Comparison of ENCODE assay signal across 14 cellular contexts in genomic region chr2:43134571-43134889, GRCh38.
DNase-seq lines count a peak whose midpoint lies in the region; ATAC-seq, FAIRE-seq and TF ChIP-seq lines count a peak whose summit lies in the region.
"Had no signal": no experiment of that assay in that cellular context is flagged by ENCODE, and none has a peak within 500 bp of the region (broad histone marks: within the 10 kb centered on the region; RNA-seq: fewer than 3 reads in every experiment).

No MANE protein-coding gene starts in this region.

- H3K4me1 ChIP-seq in kidney (ENCODE audit: control insufficient read depth in 1 of 2, insufficient read depth in 1 of 2, low read depth in 1 of 2, low read length in 2 of 2), result peaks cover 0 to 28% of the 10 kb centered on the region in 2 donors
- peaks cover 23% of the 10 kb centered on the region for H3K4me1 ChIP-seq in PC-3 (ENCODE audit: insufficient read depth, low read length)

- no peaks in the 10 kb centered on the region for H3K36me3 Mint-ChIP-seq in activated T-cell treated with anti-CD3 and anti-CD28 coated beads, Interleukin-2, amount 50 U/mL, for 24 hours (ENCODE audit: low read depth)
- H3K36me3 Mint-ChIP-seq in activated T-cell treated with anti-CD3 and anti-CD28 coated beads, Interleukin-2, amount 50 U/mL, for 4 hours (ENCODE audit: insufficient read depth), result no peaks in the 10 kb centered on the region
- no peaks in the 10 kb centered on the region for H3K36me3 Mint-ChIP-seq in activated CD4-positive, alpha-beta memory T cell treated with anti-CD3 and anti-CD28 coated beads for 36 hours
- H3K36me3 Mint-ChIP-seq: brain had no signal

- H3K4me3 ChIP-seq in kidney (ENCODE audit: low read length in 2 of 2) (no peak overlapping the region), PC-3 (ENCODE audit: low read length) (no peak overlapping the region)

- intact Hi-C loops in activated CD4-positive, alpha-beta memory T cell treated with anti-CD3 and anti-CD28 coated beads for 36 hours (cut with micrococcal nuclease), result loop anchor here (1.0 to 5.0 kb wide), 3 partner anchors 40 to 277 kb away; no protein-coding TSS in a partner anchor
- intact Hi-C loops in kidney (cut with DNase I), result no loop called here
- intact Hi-C loops in PC-3 (cut with micrococcal nuclease), result loop anchor here (5.0 to 10.0 kb wide), 2 partner anchors 348 to 410 kb away; no protein-coding TSS in a partner anchor
- intact Hi-C loops in posterior vena cava (cut with DNase I), result no loop called here

- BruUV-seq in PC-3 (replicated peaks; lab: Mats Ljungman, UMichigan), result no TSS peak

- FAIRE-seq in kidney (lab: Jason Lieb, UNC), result no peak
- FAIRE-seq: endometrium, TTC549 had no signal

- no peaks in the 10 kb centered on the region for H3K27me3 ChIP-seq in PC-3 (ENCODE audit: low read length)

- POLR2A ChIA-PET in activated CD4-positive, alpha-beta memory T cell treated with anti-CD3 and anti-CD28 coated beads for 36 hours (lab: Charles Lee), result interaction anchor here (1.1 to 13.4 kb wide), 3 partner anchors 40 to 425 kb away, joined by 3 to 283 read pairs (median 11); partner anchors contain the start of gene ZFP36L2
- POLR2A ChIA-PET in PC-3 (lab: Charles Lee; ENCODE audit: unreplicated experiment), result no interaction called here

- CTCF ChIA-PET in activated CD4-positive, alpha-beta memory T cell treated with anti-CD3 and anti-CD28 coated beads for 36 hours (lab: Charles Lee), result interaction anchor here (1.9 to 17.8 kb wide), 4 partner anchors 25 to 95 kb away, joined by 4 to 419 read pairs (median 136); partner anchors contain the start of gene ZFP36L2
- CTCF ChIA-PET in PC-3 (lab: Charles Lee), result no interaction called here

- H2AFZ ChIP-seq in PC-3 (ENCODE audit: low read length), result no peak overlapping the region

- ATAC-seq in activated T-cell treated with anti-CD3 and anti-CD28 coated beads, Interleukin-2, amount 50 U/mL, for 4 hours, result no peak
- no peak for ATAC-seq in PC-3
- ATAC-seq: left ventricle myocardium superior, Panc1 had no signal

- no peak for DNase-seq in activated T-cell treated with anti-CD3 and anti-CD28 coated beads, Interleukin-2, amount 50 U/mL, for 24 hours
- DNase-seq in activated T-cell treated with anti-CD3 and anti-CD28 coated beads, Interleukin-2, amount 50 U/mL, for 4 hours, result no peak
- DNase-seq in activated CD4-positive, alpha-beta memory T cell treated with anti-CD3 and anti-CD28 coated beads for 36 hours, result no peak
- peak; percentile 89 for DNase-seq in kidney
- DNase-seq in substantia nigra (lab: John Stamatoyannopoulos, UW), result no peak
- DNase-seq in PC-3, result no peak
- DNase-seq in posterior vena cava (ENCODE audit: low spot score), result no peak
- no peak for DNase-seq in GOT3 (lab: John Stamatoyannopoulos, UW)
- DNase-seq: DMS53, left ventricle myocardium superior had no signal

- peaks cover 93% of the 10 kb centered on the region for H3K4me1 Mint-ChIP-seq in activated T-cell treated with anti-CD3 and anti-CD28 coated beads, Interleukin-2, amount 50 U/mL, for 24 hours (ENCODE audit: low read depth)
- peaks cover 93% of the 10 kb centered on the region for H3K4me1 Mint-ChIP-seq in activated T-cell treated with anti-CD3 and anti-CD28 coated beads, Interleukin-2, amount 50 U/mL, for 4 hours (ENCODE audit: low read depth)
- peaks cover 95% of the 10 kb centered on the region for H3K4me1 Mint-ChIP-seq in activated CD4-positive, alpha-beta memory T cell treated with anti-CD3 and anti-CD28 coated beads for 36 hours (ENCODE audit: low read depth)

- H3K4me2 ChIP-seq in PC-3 (ENCODE audit: low read length), result no peak overlapping the region

- no peaks in the 10 kb centered on the region for H3K9me2 ChIP-seq in PC-3 (replicated peaks; ENCODE audit: low read length)

- H3K27me3 Mint-ChIP-seq in activated T-cell treated with anti-CD3 and anti-CD28 coated beads, Interleukin-2, amount 50 U/mL, for 24 hours, result no peaks in the 10 kb centered on the region
- H3K27me3 Mint-ChIP-seq in activated T-cell treated with anti-CD3 and anti-CD28 coated beads, Interleukin-2, amount 50 U/mL, for 4 hours (ENCODE audit: low read depth), result no peaks in the 10 kb centered on the region
- no peaks in the 10 kb centered on the region for H3K27me3 Mint-ChIP-seq in activated CD4-positive, alpha-beta memory T cell treated with anti-CD3 and anti-CD28 coated beads for 36 hours

- H3K27ac ChIP-seq in kidney (ENCODE audit: low read depth in 2 of 2, low read length in 2 of 2) (no peak overlapping the region), substantia nigra (ENCODE audit: low read depth, low read length, poor library complexity, severe bottlenecking) (peak overlapping the region; percentile 49), PC-3 (ENCODE audit: low read length) (no peak overlapping the region)

- H3K9me3 Mint-ChIP-seq in activated T-cell treated with anti-CD3 and anti-CD28 coated beads, Interleukin-2, amount 50 U/mL, for 24 hours, result no peaks in the 10 kb centered on the region
- H3K9me3 Mint-ChIP-seq in activated T-cell treated with anti-CD3 and anti-CD28 coated beads, Interleukin-2, amount 50 U/mL, for 4 hours, result no peaks in the 10 kb centered on the region
- no peaks in the 10 kb centered on the region for H3K9me3 Mint-ChIP-seq in activated CD4-positive, alpha-beta memory T cell treated with anti-CD3 and anti-CD28 coated beads for 36 hours
- H3K9me3 Mint-ChIP-seq: brain had no signal

- H3K79me2 ChIP-seq in PC-3 (ENCODE audit: low read length), result no peaks in the 10 kb centered on the region

- peak overlapping the region; percentile 87 for H3K27ac Mint-ChIP-seq in activated T-cell treated with anti-CD3 and anti-CD28 coated beads, Interleukin-2, amount 50 U/mL, for 24 hours
- peak overlapping the region; percentile 89 for H3K27ac Mint-ChIP-seq in activated CD4-positive, alpha-beta memory T cell treated with anti-CD3 and anti-CD28 coated beads for 36 hours

- H3K4me3 Mint-ChIP-seq in activated T-cell treated with anti-CD3 and anti-CD28 coated beads, Interleukin-2, amount 50 U/mL, for 24 hours, result no peak overlapping the region
- H3K4me3 Mint-ChIP-seq in activated T-cell treated with anti-CD3 and anti-CD28 coated beads, Interleukin-2, amount 50 U/mL, for 4 hours, result no peak overlapping the region
- H3K4me3 Mint-ChIP-seq in activated CD4-positive, alpha-beta memory T cell treated with anti-CD3 and anti-CD28 coated beads for 36 hours, result peak overlapping the region; percentile 40
- H3K4me3 Mint-ChIP-seq: brain had no signal

- no peaks in the 10 kb centered on the region for H3F3A ChIP-seq in PC-3 (ENCODE audit: low read length, unreplicated experiment)

- TF ChIP-seq CTCF in kidney (IDR thresholded peaks at IDR 0.05; ENCODE audit: borderline replicate concordance, extremely low read depth, insufficient read depth), result no peak
- no peak for TF ChIP-seq CTCF in PC-3 (conservative IDR thresholded peaks at IDR 0.05; ENCODE audit: low read depth, low read length)

- H3K9ac ChIP-seq in kidney (ENCODE audit: low read length in 2 of 2) (no peak overlapping the region), PC-3 (ENCODE audit: low read length) (no peak overlapping the region)

- H3K36me3 ChIP-seq in kidney (ENCODE audit: control insufficient read depth in 1 of 2, insufficient read depth in 2 of 2, low read length in 2 of 2), result no peaks in the 10 kb centered on the region
- no peaks in the 10 kb centered on the region for H3K36me3 ChIP-seq in PC-3 (ENCODE audit: low read depth, low read length)

- H4K20me1 ChIP-seq in PC-3 (ENCODE audit: low read length), result no peaks in the 10 kb centered on the region

- H3K9me3 ChIP-seq in kidney (ENCODE audit: control insufficient read depth in 1 of 2, low read length in 2 of 2) (no peaks in the 10 kb centered on the region), PC-3 (ENCODE audit: low read length) (no peaks in the 10 kb centered on the region)

Comparison
In these comparisons a context has a peak if more than half of its experiments do, and no peak if none do; other contexts are left out.
1. intact Hi-C loops: an anchor here in activated CD4-positive, alpha-beta memory T cell treated with anti-CD3 and anti-CD28 coated beads for 36 hours (1.0 to 5.0 kb wide) and PC-3 (5.0 to 10.0 kb wide); none called in kidney and posterior vena cava.